In the genomic region with DNA sequence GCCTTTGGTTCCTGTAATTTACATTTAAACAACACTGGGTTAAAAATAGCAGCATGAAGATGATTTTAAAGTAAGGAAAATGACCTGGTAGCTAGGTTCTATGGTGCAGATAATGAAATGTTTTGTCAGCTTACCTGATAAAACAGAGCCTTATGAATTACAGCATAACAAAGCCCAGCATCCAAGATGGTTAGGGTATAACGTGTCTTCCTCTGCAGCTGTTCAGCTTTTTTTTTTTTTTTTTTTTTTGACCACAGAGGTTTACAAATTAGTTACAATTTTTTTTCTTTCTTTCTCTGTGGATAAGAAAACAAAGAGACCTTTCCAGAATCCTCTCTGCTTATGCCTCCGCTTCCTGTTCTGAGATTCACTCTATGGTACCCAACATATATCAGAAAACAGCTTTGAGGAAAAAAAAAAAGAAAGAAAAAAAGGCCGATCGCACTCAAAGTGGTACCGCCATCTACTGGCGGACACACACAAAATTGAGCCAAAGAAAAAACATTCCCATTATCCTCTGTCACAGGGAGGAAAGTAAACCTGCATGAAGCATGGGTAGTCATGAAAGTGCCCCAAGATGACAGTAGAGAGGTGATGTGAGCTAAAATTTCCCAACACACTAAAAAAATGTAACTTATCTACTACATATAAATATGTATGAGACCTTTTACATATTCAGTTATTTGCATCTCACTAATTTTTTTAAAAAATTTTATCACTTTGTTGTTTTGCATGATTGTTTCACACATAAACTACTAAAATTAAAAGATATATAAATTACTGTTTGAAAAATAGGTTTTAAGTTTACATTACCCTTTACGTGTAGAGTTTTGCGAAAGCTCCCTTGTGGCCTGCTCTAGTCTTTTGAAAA, we compare ENCODE assay signal across 7 cellular contexts. TPM values are rescaled to one million over a fixed set of nuclear protein-coding genes. Genes with fewer than 3 reads are reported as not detected.
DNase-seq lines count a peak whose midpoint lies in the region; ATAC-seq and TF ChIP-seq lines count a peak whose summit lies in the region.

Gene SCN3A, minus strand, starts transcription at position 362 of the 871 bp plus-strand sequence. CDS start 27,656 bp downstream, outside the sequence.

- no peak within 1 kb of the TSS for H3K27ac ChIP-seq in lung (ENCODE audit: low read depth in 1 of 2, low read length in 1 of 2)

- H3K4me1 ChIP-seq in lung (ENCODE audit: control insufficient read depth in 2 of 2, insufficient read depth in 2 of 2, low read length in 2 of 2), result no peaks in the 10 kb centered on the region

- 20 to 23% methylated on average over 8 of the region's 8 CpGs for WGBS in lung, 2 donors

- H3K9me3 ChIP-seq in lung (ENCODE audit: control insufficient read depth in 2 of 2, insufficient read depth in 1 of 2, low read length in 1 of 2), result no peaks in the 10 kb centered on the region

- H3K36me3 ChIP-seq in lung (ENCODE audit: control insufficient read depth in 2 of 2, insufficient read depth in 2 of 2, low read length in 2 of 2), result no peaks in the 10 kb centered on the region

- H3K27me3 ChIP-seq in lung (ENCODE audit: control insufficient read depth, insufficient read depth), result no peaks in the 10 kb centered on the region

- H3K4me3 ChIP-seq in lung, result no peak within 1 kb of the TSS

- DNase-seq in ELF-1 (ENCODE audit: low read depth, low spot score), result peak; percentile 58
- DNase-seq in GM20000 (ENCODE audit: low spot score), result peak; percentile 14
- DNase-seq in HS-5 (ENCODE audit: low read depth), result peak; percentile 37
- peak; percentile 74 for DNase-seq in NCI-H82 (lab: John Stamatoyannopoulos, UW)
- peak; percentile 77 for DNase-seq in cerebellar cortex (ENCODE audit: low spot score)
- no peak for DNase-seq in lung (ENCODE audit: low spot score)

- peak; percentile 45 for TF ChIP-seq CTCF in GM20000 (IDR thresholded peaks at IDR 0.05; ENCODE audit: extremely low read depth, missing control alignments)
- TF ChIP-seq CTCF in lung (IDR thresholded peaks at IDR 0.05; ENCODE audit: control extremely low read depth, extremely low read depth), result peak; percentile 37

- no peak for ATAC-seq in lung (ENCODE audit: insufficient read depth, low FRiP score)
- ATAC-seq in HG03196 (IDR thresholded peaks at IDR 0.05; ENCODE audit: unreplicated experiment), result no peak

RNA-seq across cellular contexts. Expression of gene SCN3A, which starts in this region (rescaled TPM):
- 1 to 10 TPM in 1 of 2 donors, under 1 TPM in 1; 0.71 to 2.3 TPM for total RNA-seq in lung
- under 1 TPM; 0.06 to 0.16 TPM for polyA plus RNA-seq in lung
